Comparison of ENCODE assay signal across 28 cellular contexts in genomic region chr1:54570161-54570560, GRCh38. TPM values are rescaled to one million over a fixed set of nuclear protein-coding genes. Genes with fewer than 3 reads are reported as not detected.
A peak's percentile ranks its signal among the peaks of the same experiment; 100 is the strongest.
DNase-seq lines count a peak whose midpoint lies in the region; ATAC-seq and TF ChIP-seq lines count a peak whose summit lies in the region.
"Had no signal": no experiment of that assay in that cellular context is flagged by ENCODE, and none has a peak within 500 bp of the region (broad histone marks: within the 10 kb centered on the region; RNA-seq: fewer than 3 reads in every experiment).

No MANE protein-coding gene starts in this region.

- peak overlapping the region in 1 of 2 experiments; percentile 63 for H2BK12ac ChIP-seq in mesenchymal stem cell (ENCODE audit: low read length in 2 of 2)

- no peak for ATAC-seq in heart right ventricle
- no peak for ATAC-seq in Right ventricle myocardium superior (ENCODE audit: poor library complexity)
- ATAC-seq: activated CD4-positive, CD25-positive, alpha-beta regulatory T cell treated with anti-CD3 and anti-CD28 coated beads, Interleukin-2, amount 50 U/mL, for 24 hours; gastroesophageal sphincter; stimulated activated naive B cell treated with anti-CD40 and anti-IgM and Interleukin-4, amounts not matched to agents 10 μg/mL and 1 μg/mL and 100 μg/mL, for 72 hours had no signal

- H3K9me3 ChIP-seq in heart right ventricle (no peaks in the 10 kb centered on the region), mesenchymal stem cell (ENCODE audit: control insufficient read depth, low read length) (no peaks in the 10 kb centered on the region), spleen (no peaks in the 10 kb centered on the region), PC-9 (ENCODE audit: insufficient read depth, low read depth) (no peaks in the 10 kb centered on the region)
- H3K9me3 ChIP-seq: BLaER1 treated with 17β-estradiol and CSF1 and Interleukin-3, amounts not matched to agents 10 nM and 100 nM; esophagus muscularis mucosa; gastroesophageal sphincter; vagina had no signal

- H3K4me3 ChIP-seq in heart right ventricle (no peak overlapping the region), mesenchymal stem cell (ENCODE audit: insufficient read depth in 1 of 2, low read depth in 1 of 2, low read length in 2 of 2) (no peak overlapping the region), spleen (no peak overlapping the region), PC-9 (no peak overlapping the region)
- H3K4me3 ChIP-seq: BLaER1 treated with 17β-estradiol and CSF1 and Interleukin-3, amounts not matched to agents 10 nM and 100 nM; esophagus muscularis mucosa; gastroesophageal sphincter; GM23248; vagina had no signal

- peak overlapping the region; percentile 62 for H4K91ac ChIP-seq in mesenchymal stem cell (ENCODE audit: low read length)

- peak overlapping the region; percentile 30 for H4K8ac ChIP-seq in mesenchymal stem cell (ENCODE audit: low read length)

- POLR2A ChIA-PET in RWPE1 (lab: Yijun Ruan, JAX; ENCODE audit: low non-redundant PET): no interaction called here
- POLR2A ChIA-PET in PC-9 (lab: Charles Lee; ENCODE audit: unreplicated experiment): no interaction called here

- H3K27ac ChIP-seq in heart right ventricle (peak overlapping the region in 8 of 10 donors; percentile 56 to 93 (median 78)), RWPE1 (peak overlapping the region; percentile 46), mesenchymal stem cell (ENCODE audit: low read length, poor library complexity, severe bottlenecking) (no peak overlapping the region), spleen (no peak overlapping the region), PC-9 (no peak overlapping the region)

- H4K20me1 ChIP-seq in PC-9 (ENCODE audit: insufficient read depth): no peaks in the 10 kb centered on the region

- no peak overlapping the region for H2BK15ac ChIP-seq in mesenchymal stem cell (ENCODE audit: low read depth, poor library complexity, severe bottlenecking)

- H2AK5ac ChIP-seq in mesenchymal stem cell (ENCODE audit: low read length, severe bottlenecking): no peak overlapping the region

- H3K79me2 ChIP-seq in PC-9 (ENCODE audit: low read depth): no peaks in the 10 kb centered on the region

- BruUV-seq in PC-9 (replicated peaks; lab: Mats Ljungman, UMichigan): no TSS peak

- no peak overlapping the region for H3K23ac ChIP-seq in mesenchymal stem cell (ENCODE audit: low read length in 2 of 2)

- H3K9me2 ChIP-seq in PC-9 (ENCODE audit: insufficient read depth): no peaks in the 10 kb centered on the region

- H2AFZ ChIP-seq in mesenchymal stem cell (ENCODE audit: low read depth, low read length) (no peak overlapping the region), PC-9 (no peak overlapping the region)

- H3K18ac ChIP-seq in mesenchymal stem cell (ENCODE audit: low read depth in 1 of 2, low read length in 2 of 2): peak overlapping the region in 1 of 2 experiments; percentile 10

- CTCF ChIA-PET in RWPE1 (lab: Yijun Ruan, JAX) (no interaction called here), PC-9 (lab: Charles Lee) (no interaction called here)

- no peaks in the 10 kb centered on the region for H3K79me1 ChIP-seq in mesenchymal stem cell (replicated peaks; ENCODE audit: low read length, poor library complexity, severe bottlenecking)

- H3K4me2 ChIP-seq in mesenchymal stem cell (ENCODE audit: low read length, poor library complexity, severe bottlenecking): no peak overlapping the region
- H3K4me2 ChIP-seq in PC-9: no peak overlapping the region

- no peak overlapping the region for H2BK5ac ChIP-seq in mesenchymal stem cell (ENCODE audit: low read depth, low read length, poor library complexity, severe bottlenecking)

- TF ChIP-seq CTCF in heart right ventricle (IDR thresholded peaks at IDR 0.05) (no peak), RWPE1 (conservative IDR thresholded peaks at IDR 0.05; ENCODE audit: low read depth) (no peak), spleen (IDR thresholded peaks at IDR 0.05 in 8 of 11, conservative IDR thresholded peaks at IDR 0.05 in 3 of 11) (no peak), PC-9 (conservative IDR thresholded peaks at IDR 0.05) (no peak)

- TF ChIP-seq POLR2A in spleen (IDR thresholded peaks at IDR 0.05): no peak

- no peak overlapping the region for H3K4ac ChIP-seq in mesenchymal stem cell (ENCODE audit: low read depth in 1 of 2, low read length in 2 of 2)

- intact Hi-C loops in heart right ventricle (cut with DNase I) (no loop called here), Right ventricle myocardium superior (cut with DNase I) (no loop called here), spleen (cut with DNase I; ENCODE audit: low total_unique reads) (no loop called here), PC-9 (cut with micrococcal nuclease; ENCODE audit: unreplicated experiment) (no loop called here)

- H3K14ac ChIP-seq in mesenchymal stem cell (ENCODE audit: low read length in 2 of 2): no peak overlapping the region

- DNase-seq in heart right ventricle (no peak), Right ventricle myocardium superior (no peak), RWPE1 (ENCODE audit: low spot score) (no peak), mesenchymal stem cell (no peak), spleen (peak; percentile 29), PC-9 (no peak), superior temporal gyrus (ENCODE audit: extremely low spot score) (no peak)
- DNase-seq in activated CD8-positive, alpha-beta memory T cell treated with anti-CD3 and anti-CD28 coated beads, Interleukin-2, amount 50 U/mL, for 48 hours: no peak
- DNase-seq: activated CD4-positive, alpha-beta memory T cell treated with anti-CD3 and anti-CD28 coated beads for 36 hours; activated naive CD8-positive, alpha-beta T cell treated with anti-CD3 and anti-CD28 coated beads for 36 hours; effector CD8-positive, alpha-beta T cell; kidney glomerular epithelial cell; NCI-H2171 treated with DMSO at 0.1 percent for 48 hours; NCI-H526; nucleus accumbens; SHP77; stimulated activated CD4-positive, alpha-beta T cell treated with anti-CD3 and anti-CD28 coated beads, Interleukin-4, amount 100 ng/mL, for 24 hours; stimulated activated naive B cell treated with anti-CD40 and anti-IgM and Interleukin-4, amounts not matched to agents 10 μg/mL and 1 μg/mL and 100 μg/mL, for 72 hours had no signal

- H3K27me3 ChIP-seq in heart right ventricle: no peaks in the 10 kb centered on the region
- H3K27me3 ChIP-seq in mesenchymal stem cell (ENCODE audit: control insufficient read depth in 1 of 2, insufficient read depth in 1 of 2, low read length in 2 of 2): peaks cover 0 to 7% of the 10 kb centered on the region in 2 experiments
- H3K27me3 ChIP-seq in spleen (replicated peaks in 1 of 7): no peaks in the 10 kb centered on the region
- H3K27me3 ChIP-seq in PC-9 (ENCODE audit: insufficient read depth, low read depth): no peaks in the 10 kb centered on the region
- H3K27me3 ChIP-seq: BLaER1 treated with 17β-estradiol and CSF1 and Interleukin-3, amounts not matched to agents 10 nM and 100 nM; esophagus muscularis mucosa; gastroesophageal sphincter; vagina had no signal

- H3K9ac ChIP-seq in mesenchymal stem cell (ENCODE audit: low read length): no peak overlapping the region
- H3K9ac ChIP-seq: BLaER1 treated with 17β-estradiol and CSF1 and Interleukin-3, amounts not matched to agents 10 nM and 100 nM had no signal

- H3K4me1 ChIP-seq in heart right ventricle: peaks cover 15 to 78% (median 52%) of the 10 kb centered on the region in 9 donors
- H3K4me1 ChIP-seq in mesenchymal stem cell (ENCODE audit: control insufficient read depth, insufficient read depth, low read depth, low read length): peaks cover 21% of the 10 kb centered on the region
- H3K4me1 ChIP-seq in spleen: peaks cover 0 to 26% (median 14%) of the 10 kb centered on the region in 6 donors
- peaks cover 20% of the 10 kb centered on the region for H3K4me1 ChIP-seq in PC-9 (replicated peaks; ENCODE audit: insufficient read depth)

- WGBS in heart right ventricle, 2 donors: 93 to 95% methylated on average over 5 of the region's 5 CpGs
- 97% methylated on average over 3 of the region's 5 CpGs for WGBS in mesenchymal stem cell
- 84 to 97% (median 94%) methylated on average over 5 of the region's 5 CpGs for WGBS in spleen, 5 donors

- H3F3A ChIP-seq in PC-9 (ENCODE audit: insufficient read depth, low read depth): peaks cover 14% of the 10 kb centered on the region; the same call in 1 of the 2 replicates

- H2BK120ac ChIP-seq in mesenchymal stem cell (ENCODE audit: low read depth, low read length): no peak overlapping the region

- H3K36me3 ChIP-seq in heart right ventricle: no peaks in the 10 kb centered on the region
- no peaks in the 10 kb centered on the region for H3K36me3 ChIP-seq in mesenchymal stem cell (ENCODE audit: control insufficient read depth in 1 of 2, insufficient read depth in 2 of 2, low read depth in 1 of 2, low read length in 2 of 2)
- no peaks in the 10 kb centered on the region for H3K36me3 ChIP-seq in spleen
- H3K36me3 ChIP-seq in PC-9 (ENCODE audit: low read depth): no peaks in the 10 kb centered on the region
- H3K36me3 ChIP-seq: BLaER1 treated with 17β-estradiol and CSF1 and Interleukin-3, amounts not matched to agents 10 nM and 100 nM; esophagus muscularis mucosa; gastroesophageal sphincter; vagina had no signal

RNA-seq across cellular contexts. Expression of gene ACOT11, which starts 22.1 kb away (rescaled TPM):
- total RNA-seq in heart right ventricle (10 to 100 TPM; 25.8 to 77.2 (median 59.4) TPM), Right ventricle myocardium superior (38.5 TPM), spleen (1 to 10 TPM; 1.5 to 3.2 (median 2.5) TPM), PC-9 (2021) (24.9 and 25.7 TPM in 2 replicates)
- polyA plus RNA-seq in heart right ventricle (10 to 100 TPM; 33.0 to 44.8 TPM), spleen (under 1 TPM; 0.30 to 0.86 (median 0.52) TPM)
- polyA plus RNA-seq in mesenchymal stem cell (2013, experiment 1 of 2): 0.83 TPM
- 0.88 TPM for polyA plus RNA-seq in mesenchymal stem cell (2013, experiment 2 of 2)

RNA-seq across cellular contexts. Expression of gene FAM151A, which starts 53.2 kb away (rescaled TPM):
- total RNA-seq in heart right ventricle (1 to 10 TPM in 4 of 10 donors, under 1 TPM in 5, not detected in 1; 0.39 to 2.7 (median 0.94) TPM), Right ventricle myocardium superior (2.1 TPM), spleen (1 to 10 TPM in 1 of 7 donors, under 1 TPM in 5, not detected in 1; 0.70 to 1.2 (median 0.75) TPM), PC-9 (2021) (not detected in 2 replicates)
- polyA plus RNA-seq in heart right ventricle (1 to 10 TPM in 1 of 2 donors, under 1 TPM in 1; 0.64 to 2.9 TPM), spleen (1 to 10 TPM; 2.9 to 4.2 (median 3.8) TPM)
- not detected for polyA plus RNA-seq in mesenchymal stem cell (2013, experiment 1 of 2)
- not detected for polyA plus RNA-seq in mesenchymal stem cell (2013, experiment 2 of 2)
- total RNA-seq: activated CD4-positive, alpha-beta memory T cell treated with anti-CD3 and anti-CD28 coated beads for 36 hours; activated naive CD8-positive, alpha-beta T cell treated with anti-CD3 and anti-CD28 coated beads for 36 hours; activated T-helper 2 cell treated with anti-CD3 and anti-CD28 coated beads, Interferon-gamma antibody, Interleukin-2, Interleukin-4, amounts not matched to agents 10 μg/mL and 5 μg/mL and 100 μg/mL, durations not matched to agents 14 hours and 24 hours and 36 hours; esophagus muscularis mucosa; gastroesophageal sphincter; GM23248; HT1080; renal cortical epithelial cell; temporal lobe; vagina had no signal

Comparison
In these comparisons a context has a peak if more than half of its experiments do, and no peak if none do; other contexts are left out.
1. H3K27ac ChIP-seq: peak in heart right ventricle (8 of 10) and RWPE1 (single experiment); none in mesenchymal stem cell (single experiment), spleen (0 of 8) and PC-9 (single experiment).